1 cellular context compared by ENCODE assay signal in genomic region chr13:77506874-77507273, GRCh38.
TF ChIP-seq lines count a peak whose summit lies in the region.

No MANE protein-coding gene starts in this region.

TF ChIP-seq in GM12878, 131 proteins besides CTCF, POLR2A, EP300 and RAD21:
- TF ChIP-seq RAD51 (IDR thresholded peaks at IDR 0.05) (no peak), CUX1 (IDR thresholded peaks at IDR 0.05; ENCODE audit: insufficient replicate concordance, low read depth, low read length) (no peak), SUZ12 (IDR thresholded peaks at IDR 0.05; ENCODE audit: unreplicated experiment) (no peak), PAX8 (IDR thresholded peaks at IDR 0.05) (no peak), MYB (IDR thresholded peaks at IDR 0.05; ENCODE audit: borderline replicate concordance, low read depth, low read length) (no peak)
- TF ChIP-seq, protein P1, sequence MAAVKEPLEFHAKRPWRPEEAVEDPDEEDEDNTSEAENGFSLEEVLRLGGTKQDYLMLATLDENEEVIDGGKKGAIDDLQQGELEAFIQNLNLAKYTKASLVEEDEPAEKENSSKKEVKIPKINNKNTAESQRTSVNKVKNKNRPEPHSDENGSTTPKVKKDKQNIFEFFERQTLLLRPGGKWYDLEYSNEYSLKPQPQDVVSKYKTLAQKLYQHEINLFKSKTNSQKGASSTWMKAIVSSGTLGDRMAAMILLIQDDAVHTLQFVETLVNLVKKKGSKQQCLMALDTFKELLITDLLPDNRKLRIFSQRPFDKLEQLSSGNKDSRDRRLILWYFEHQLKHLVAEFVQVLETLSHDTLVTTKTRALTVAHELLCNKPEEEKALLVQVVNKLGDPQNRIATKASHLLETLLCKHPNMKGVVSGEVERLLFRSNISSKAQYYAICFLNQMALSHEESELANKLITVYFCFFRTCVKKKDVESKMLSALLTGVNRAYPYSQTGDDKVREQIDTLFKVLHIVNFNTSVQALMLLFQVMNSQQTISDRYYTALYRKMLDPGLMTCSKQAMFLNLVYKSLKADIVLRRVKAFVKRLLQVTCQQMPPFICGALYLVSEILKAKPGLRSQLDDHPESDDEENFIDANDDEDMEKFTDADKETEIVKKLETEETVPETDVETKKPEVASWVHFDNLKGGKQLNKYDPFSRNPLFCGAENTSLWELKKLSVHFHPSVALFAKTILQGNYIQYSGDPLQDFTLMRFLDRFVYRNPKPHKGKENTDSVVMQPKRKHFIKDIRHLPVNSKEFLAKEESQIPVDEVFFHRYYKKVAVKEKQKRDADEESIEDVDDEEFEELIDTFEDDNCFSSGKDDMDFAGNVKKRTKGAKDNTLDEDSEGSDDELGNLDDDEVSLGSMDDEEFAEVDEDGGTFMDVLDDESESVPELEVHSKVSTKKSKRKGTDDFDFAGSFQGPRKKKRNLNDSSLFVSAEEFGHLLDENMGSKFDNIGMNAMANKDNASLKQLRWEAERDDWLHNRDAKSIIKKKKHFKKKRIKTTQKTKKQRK (IDR thresholded peaks at IDR 0.05; ENCODE audit: low read depth, low read length) = no peak
- TF ChIP-seq, protein P2, sequence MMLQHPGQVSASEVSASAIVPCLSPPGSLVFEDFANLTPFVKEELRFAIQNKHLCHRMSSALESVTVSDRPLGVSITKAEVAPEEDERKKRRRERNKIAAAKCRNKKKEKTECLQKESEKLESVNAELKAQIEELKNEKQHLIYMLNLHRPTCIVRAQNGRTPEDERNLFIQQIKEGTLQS (IDR thresholded peaks at IDR 0.05; ENCODE audit: borderline replicate concordance, extremely low read depth, low read depth, low read length) = no peak
TF ChIP-seq in GM12878: peak in this region for 0.
